Comparison of ENCODE assay signal across 22 cellular contexts in the genomic region with DNA sequence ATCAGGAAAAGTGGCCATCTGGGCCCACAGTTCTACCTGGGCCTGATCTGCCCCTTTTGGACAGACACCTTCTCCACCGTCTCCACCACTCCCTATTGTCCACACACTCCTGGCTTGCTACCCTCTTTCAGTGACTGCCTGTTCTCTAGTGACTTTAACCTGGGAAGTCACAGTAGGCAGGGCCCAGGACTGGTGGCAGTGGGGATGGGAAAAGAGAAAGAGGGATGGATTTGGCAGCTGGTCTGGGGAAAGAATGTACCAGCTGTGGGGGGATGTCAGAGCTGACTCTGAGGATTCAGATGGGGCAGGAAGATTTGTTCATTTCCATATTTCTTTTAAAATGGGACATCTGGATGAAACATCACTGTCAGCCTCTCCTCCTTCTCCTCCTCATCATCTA.
"Had no signal": no experiment of that assay in that cellular context is flagged by ENCODE, and none has a peak within 500 bp of the region (broad histone marks: within the 10 kb centered on the region; RNA-seq: fewer than 3 reads in every experiment).

No MANE protein-coding gene starts in this region.

- H3K9me3 Mint-ChIP-seq: nephron progenitor cell; stimulated activated memory B cell treated with anti-CD40 and anti-IgM and Interleukin-4, amounts not matched to agents 10 μg/mL and 1 μg/mL and 100 μg/mL, for 72 hours; stimulated activated naive CD8-positive, alpha-beta T cell treated with anti-CD3 and anti-CD28 coated beads, Interleukin-15, amount 100 ng/mL, for 72 hours; type B pancreatic cell had no signal

- H3K27me3 Mint-ChIP-seq: progenitor cell of endocrine pancreas; stimulated activated naive CD8-positive, alpha-beta T cell treated with anti-CD3 and anti-CD28 coated beads, Interleukin-15, amount 100 ng/mL, for 72 hours; type B pancreatic cell had no signal

- DNase-seq: hippocampal formation; kidney glomerular epithelial cell; left cardiac atrium; left lung; naive thymus-derived CD8-positive, alpha-beta T cell; nephron progenitor cell; ovary; right lobe of liver; spleen; stimulated activated CD4-positive, alpha-beta T cell treated with anti-CD3 and anti-CD28 coated beads, Interleukin-4, amount 100 ng/mL, for 4 hours; stimulated activated CD8-positive, alpha-beta memory T cell treated with anti-CD3 and anti-CD28 coated beads, Interleukin-4, amount 100 ng/mL, for 48 hours; stimulated activated naive CD4-positive, alpha-beta T cell treated with Interleukin-2 at 50 U/mL for 16 hours; stimulated activated naive CD8-positive, alpha-beta T cell treated with anti-CD3 and anti-CD28 coated beads, Interleukin-15, amount 100 ng/mL, for 72 hours; substantia nigra; uterus had no signal

- ATAC-seq: left cardiac atrium; left lung; naive thymus-derived CD8-positive, alpha-beta T cell; right lobe of liver; stimulated activated memory B cell treated with anti-CD40 and anti-IgM and Interleukin-4, amounts not matched to agents 10 μg/mL and 1 μg/mL and 100 μg/mL, for 72 hours; stimulated activated naive CD8-positive, alpha-beta T cell treated with anti-CD3 and anti-CD28 coated beads, Interleukin-15, amount 100 ng/mL, for 72 hours had no signal

- H3K4me3 ChIP-seq: left lung, lung, ovary, right atrium auricular region, right lobe of liver, skin epidermis, spleen, tibial nerve, uterus had no signal

- H3K4me3 Mint-ChIP-seq: naive thymus-derived CD8-positive, alpha-beta T cell; nephron progenitor cell; stimulated activated memory B cell treated with anti-CD40 and anti-IgM and Interleukin-4, amounts not matched to agents 10 μg/mL and 1 μg/mL and 100 μg/mL, for 72 hours; stimulated activated naive CD8-positive, alpha-beta T cell treated with anti-CD3 and anti-CD28 coated beads, Interleukin-15, amount 100 ng/mL, for 72 hours; type B pancreatic cell had no signal

- H3K27ac Mint-ChIP-seq: naive thymus-derived CD8-positive, alpha-beta T cell; nephron progenitor cell; progenitor cell of endocrine pancreas; stimulated activated memory B cell treated with anti-CD40 and anti-IgM and Interleukin-4, amounts not matched to agents 10 μg/mL and 1 μg/mL and 100 μg/mL, for 72 hours; stimulated activated naive CD8-positive, alpha-beta T cell treated with anti-CD3 and anti-CD28 coated beads, Interleukin-15, amount 100 ng/mL, for 72 hours; type B pancreatic cell had no signal

- H3K36me3 ChIP-seq: left lung, ovary, right atrium auricular region, spleen, tibial nerve, uterus had no signal

- H3K27me3 ChIP-seq: left lung, ovary, right atrium auricular region, right lobe of liver, spleen, tibial nerve, uterus had no signal

- H3K27ac ChIP-seq: left lung, ovary, right atrium auricular region, right lobe of liver, skin epidermis, tibial nerve, uterus had no signal

- H3K36me3 Mint-ChIP-seq: naive thymus-derived CD8-positive, alpha-beta T cell; stimulated activated memory B cell treated with anti-CD40 and anti-IgM and Interleukin-4, amounts not matched to agents 10 μg/mL and 1 μg/mL and 100 μg/mL, for 72 hours had no signal

- H3K9me3 ChIP-seq: left lung, ovary, right atrium auricular region, right lobe of liver, spleen, uterus had no signal

- H3K4me1 ChIP-seq: left lung, right lobe of liver, tibial nerve had no signal
